In the genomic region with DNA sequence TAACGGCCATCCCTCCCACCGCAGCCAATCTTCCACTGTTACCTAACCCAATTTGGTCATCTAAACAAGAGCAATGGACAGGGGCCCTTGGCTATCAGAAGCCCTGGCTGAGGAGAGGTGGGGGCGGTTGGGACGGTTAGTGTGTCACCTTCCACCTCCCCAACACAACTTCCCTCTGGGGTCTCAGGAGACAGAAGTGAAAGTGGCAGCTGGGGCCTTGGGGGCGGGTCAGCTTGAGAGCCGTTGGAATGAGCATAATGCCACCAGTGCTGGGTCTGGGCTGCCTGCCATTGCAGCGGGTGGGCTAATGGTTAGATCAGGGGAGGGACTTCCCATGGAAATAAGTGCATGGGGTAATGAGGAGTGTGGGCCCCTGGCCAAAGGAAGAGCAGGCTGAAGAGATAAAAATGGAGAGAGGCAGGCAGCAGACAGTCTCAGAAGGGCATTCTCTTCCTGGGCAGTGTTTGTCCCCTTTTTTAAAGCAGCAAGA, we compare ENCODE assay signal across 9 cellular contexts. TPM values are rescaled to one million over a fixed set of nuclear protein-coding genes. Genes with fewer than 3 reads are reported as not detected.
A peak's percentile ranks its signal among the peaks of the same experiment; 100 is the strongest.
DNase-seq lines count a peak whose midpoint lies in the region; ATAC-seq and TF ChIP-seq lines count a peak whose summit lies in the region.
"Had no signal": no experiment of that assay in that cellular context is flagged by ENCODE, and none has a peak within 500 bp of the region (broad histone marks: within the 10 kb centered on the region; RNA-seq: fewer than 3 reads in every experiment).

No MANE protein-coding gene starts in this region.

- peak overlapping the region; percentile 82 for H3K27ac ChIP-seq in RWPE1

- no peak for TF ChIP-seq CTCF in RWPE1 (conservative IDR thresholded peaks at IDR 0.05; ENCODE audit: low read depth)
- TF ChIP-seq CTCF in glutamatergic neuron (IDR thresholded peaks at IDR 0.05; ENCODE audit: partially characterized antibody, unreplicated experiment): no peak

- CTCF ChIA-PET in RWPE1 (lab: Yijun Ruan, JAX): no interaction called here

- H3K4me3 Mint-ChIP-seq in glutamatergic neuron (ENCODE audit: unreplicated experiment): peak overlapping the region; percentile 83
- peak overlapping the region; percentile 84 to 90 for H3K4me3 Mint-ChIP-seq in stimulated activated naive B cell treated with anti-CD40 and anti-IgM and Interleukin-4, amounts not matched to agents 10 μg/mL and 1 μg/mL and 100 μg/mL, for 72 hours
- H3K4me3 Mint-ChIP-seq: activated CD4-positive, alpha-beta T cell treated with anti-CD3 and anti-CD28 coated beads, Interleukin-2, amount 10 ng/mL, durations not matched to agents 7 days and 5 days had no signal

- H3K27ac Mint-ChIP-seq in glutamatergic neuron (ENCODE audit: unreplicated experiment): peak overlapping the region; percentile 100
- peak overlapping the region; percentile 99 for H3K27ac Mint-ChIP-seq in stimulated activated naive B cell treated with anti-CD40 and anti-IgM and Interleukin-4, amounts not matched to agents 10 μg/mL and 1 μg/mL and 100 μg/mL, for 72 hours
- H3K27ac Mint-ChIP-seq: activated CD4-positive, alpha-beta T cell treated with anti-CD3 and anti-CD28 coated beads, Interleukin-2, amount 10 ng/mL, durations not matched to agents 7 days and 5 days had no signal

- peaks cover 81% of the 10 kb centered on the region for H3K4me1 Mint-ChIP-seq in glutamatergic neuron (ENCODE audit: low read depth, unreplicated experiment)
- peaks cover 94 to 100% of the 10 kb centered on the region in 2 donors for H3K4me1 Mint-ChIP-seq in stimulated activated naive B cell treated with anti-CD40 and anti-IgM and Interleukin-4, amounts not matched to agents 10 μg/mL and 1 μg/mL and 100 μg/mL, for 72 hours

- H3K27me3 Mint-ChIP-seq in glutamatergic neuron (ENCODE audit: unreplicated experiment): peaks cover 25% of the 10 kb centered on the region
- H3K27me3 Mint-ChIP-seq in stimulated activated naive B cell treated with anti-CD40 and anti-IgM and Interleukin-4, amounts not matched to agents 10 μg/mL and 1 μg/mL and 100 μg/mL, for 72 hours: no peaks in the 10 kb centered on the region
- H3K27me3 Mint-ChIP-seq: activated CD4-positive, alpha-beta T cell treated with anti-CD3 and anti-CD28 coated beads, Interleukin-2, amount 10 ng/mL, durations not matched to agents 7 days and 5 days had no signal

- H3K9me3 Mint-ChIP-seq in glutamatergic neuron (ENCODE audit: unreplicated experiment): peaks cover 40% of the 10 kb centered on the region
- no peaks in the 10 kb centered on the region for H3K9me3 Mint-ChIP-seq in stimulated activated naive B cell treated with anti-CD40 and anti-IgM and Interleukin-4, amounts not matched to agents 10 μg/mL and 1 μg/mL and 100 μg/mL, for 72 hours
- H3K9me3 Mint-ChIP-seq: activated CD4-positive, alpha-beta T cell treated with anti-CD3 and anti-CD28 coated beads, Interleukin-2, amount 10 ng/mL, durations not matched to agents 7 days and 5 days had no signal

- ATAC-seq in stimulated activated naive B cell treated with anti-CD40 and anti-IgM and Interleukin-4, amounts not matched to agents 10 μg/mL and 1 μg/mL and 100 μg/mL, for 72 hours (replicated peaks): peak; percentile 57 to 68
- no peak for ATAC-seq in HG03139 (IDR thresholded peaks at IDR 0.05; ENCODE audit: unreplicated experiment)

- POLR2A ChIA-PET in RWPE1 (lab: Yijun Ruan, JAX; ENCODE audit: low non-redundant PET): no interaction called here

- no peaks in the 10 kb centered on the region for H3K36me3 Mint-ChIP-seq in glutamatergic neuron (ENCODE audit: unreplicated experiment)
- H3K36me3 Mint-ChIP-seq in stimulated activated naive B cell treated with anti-CD40 and anti-IgM and Interleukin-4, amounts not matched to agents 10 μg/mL and 1 μg/mL and 100 μg/mL, for 72 hours: peaks cover 37 to 60% of the 10 kb centered on the region in 2 donors

- DNase-seq in DMS 273 (lab: John Stamatoyannopoulos, UW; ENCODE audit: unreplicated experiment) (peak; percentile 77), DMS 273 treated with DMSO at 0.1 percent for 48 hours (lab: John Stamatoyannopoulos, UW) (no peak), RWPE1 (ENCODE audit: low spot score) (no peak), glutamatergic neuron (no peak), HPDE6-E6E7 (ENCODE audit: extremely low spot score) (no peak)
- DNase-seq in stimulated activated naive B cell treated with anti-CD40 and anti-IgM and Interleukin-4, amounts not matched to agents 10 μg/mL and 1 μg/mL and 100 μg/mL, for 72 hours: peak; percentile 81
- no peak for DNase-seq in stimulated activated CD4-positive, alpha-beta T cell treated with anti-CD3 and anti-CD28 coated beads, Interleukin-4, amount 100 ng/mL, for 1 hour
- DNase-seq: activated CD4-positive, alpha-beta T cell treated with anti-CD3 and anti-CD28 coated beads, Interleukin-2, amount 10 ng/mL, durations not matched to agents 7 days and 5 days had no signal

RNA-seq across cellular contexts. Expression of a gene that starts 7.9 kb away (rescaled TPM):
- 50.0 TPM for total RNA-seq in glutamatergic neuron (ENCODE audit: unreplicated experiment)

Comparison
In these comparisons a context has a peak if more than half of its experiments do, and no peak if none do; other contexts are left out.
1. DNase-seq: peak in DMS 273 (single experiment) and stimulated activated naive B cell treated with anti-CD40 and anti-IgM and Interleukin-4, amounts not matched to agents 10 μg/mL and 1 μg/mL and 100 μg/mL, for 72 hours (single experiment); none in DMS 273 treated with DMSO at 0.1 percent for 48 hours (single experiment), RWPE1 (single experiment), glutamatergic neuron (single experiment), HPDE6-E6E7 (single experiment) and stimulated activated CD4-positive, alpha-beta T cell treated with anti-CD3 and anti-CD28 coated beads, Interleukin-4, amount 100 ng/mL, for 1 hour (single experiment).